28 cellular contexts compared by ENCODE assay signal in genomic region chr6:52985228-52985627, GRCh38. TPM values are rescaled to one million over a fixed set of nuclear protein-coding genes. Genes with fewer than 3 reads are reported as not detected.
DNase-seq lines count a peak whose midpoint lies in the region; ATAC-seq lines count a peak whose summit lies in the region.
"Had no signal": no experiment of that assay in that cellular context is flagged by ENCODE, and none has a peak within 500 bp of the region (broad histone marks: within the 10 kb centered on the region; RNA-seq: fewer than 3 reads in every experiment).

No MANE protein-coding gene starts in this region.

- CTCF ChIA-PET in activated naive CD4-positive, alpha-beta T cell treated with anti-CD3 and anti-CD28 coated beads, Interleukin-2, amount 10 ng/mL, durations not matched to agents 7 days and 5 days (lab: Charles Lee) = interaction anchor here (1.1 kb wide), 1 partner anchor 9 kb away, joined by 4 read pairs; no protein-coding TSS in a partner anchor

- H3K9me3 ChIP-seq in T-helper 17 cell (ENCODE audit: control insufficient read depth, low read length, poor library complexity, severe bottlenecking) (no peaks in the 10 kb centered on the region), MG63 (no peaks in the 10 kb centered on the region)
- H3K9me3 ChIP-seq: BE2C, esophagus muscularis mucosa, left ventricle myocardium inferior, neutrophil, right atrium auricular region, transverse colon had no signal

- DNase-seq in activated naive CD4-positive, alpha-beta T cell treated with anti-CD3 and anti-CD28 coated beads, Interleukin-2, amount 10 ng/mL, durations not matched to agents 7 days and 5 days = no peak
- no peak for DNase-seq in activated naive CD4-positive, alpha-beta T cell treated with Interleukin-2 at 50 U/mL for 16 hours
- DNase-seq in T-helper 17 cell = no peak
- no peak for DNase-seq in central memory CD8-positive, alpha-beta T cell (ENCODE audit: low spot score in 2 of 2)
- DNase-seq in MG63 = no peak
- DNase-seq in LoVo (ENCODE audit: low spot score) = no peak
- DNase-seq: activated T-cell treated with anti-CD3 and anti-CD28 coated beads, Interleukin-2, amount 50 U/mL, for 4 hours; BE2C; caudate nucleus; DMS79; foreskin fibroblast; GDM1; KG1; left ventricle myocardium inferior; MV-4-11; NCI-H1436 treated with DMSO at 0.1 percent for 48 hours; NCI-H226; NCI-H526 treated with DMSO at 0.1 percent for 48 hours; NK-92 treated with Interleukin-12 subunit alpha and Interleukin-12 subunit beta, amount 100 ng/mL, for 24 hours; posterior cingulate gyrus; transverse colon had no signal

- H3K9me3 Mint-ChIP-seq in activated naive CD4-positive, alpha-beta T cell treated with anti-CD3 and anti-CD28 coated beads, Interleukin-2, amount 10 ng/mL, durations not matched to agents 7 days and 5 days = no peaks in the 10 kb centered on the region
- H3K9me3 Mint-ChIP-seq in central memory CD8-positive, alpha-beta T cell = no peaks in the 10 kb centered on the region
- H3K9me3 Mint-ChIP-seq in stimulated activated naive CD8-positive, alpha-beta T cell treated with anti-CD3 and anti-CD28 coated beads, Interleukin-15, Interleukin-2, amounts not matched to agents 100 ng/mL and 50 ng/mL, for 24 hours = no peaks in the 10 kb centered on the region
- H3K9me3 Mint-ChIP-seq: activated T-cell treated with anti-CD3 and anti-CD28 coated beads, Interleukin-2, amount 50 U/mL, for 4 hours; dendritic cell treated with granulocyte-macrophage colony-stimulating factor and Interleukin-4, amounts not matched to agents 40 ng/mL and 50 ng/mL, for 4 days had no signal

- H3K27ac Mint-ChIP-seq in activated naive CD4-positive, alpha-beta T cell treated with anti-CD3 and anti-CD28 coated beads, Interleukin-2, amount 10 ng/mL, durations not matched to agents 7 days and 5 days = peak overlapping the region; percentile 82
- no peak overlapping the region for H3K27ac Mint-ChIP-seq in T-helper 17 cell
- no peak overlapping the region for H3K27ac Mint-ChIP-seq in central memory CD8-positive, alpha-beta T cell (ENCODE audit: low read depth)
- peak overlapping the region; percentile 73 for H3K27ac Mint-ChIP-seq in stimulated activated naive CD8-positive, alpha-beta T cell treated with anti-CD3 and anti-CD28 coated beads, Interleukin-15, Interleukin-2, amounts not matched to agents 100 ng/mL and 50 ng/mL, for 24 hours
- H3K27ac Mint-ChIP-seq: dendritic cell treated with granulocyte-macrophage colony-stimulating factor and Interleukin-4, amounts not matched to agents 40 ng/mL and 50 ng/mL, for 4 days had no signal

- no peak for ATAC-seq in T-helper 17 cell
- ATAC-seq in central memory CD8-positive, alpha-beta T cell (replicated peaks; ENCODE audit: extremely low read depth, poor library complexity, severe bottlenecking) = no peak
- ATAC-seq: HCT116 had no signal

- H3K4me3 Mint-ChIP-seq in activated naive CD4-positive, alpha-beta T cell treated with anti-CD3 and anti-CD28 coated beads, Interleukin-2, amount 10 ng/mL, durations not matched to agents 7 days and 5 days = no peak overlapping the region
- H3K4me3 Mint-ChIP-seq in T-helper 17 cell = peak overlapping the region; percentile 82
- H3K4me3 Mint-ChIP-seq in central memory CD8-positive, alpha-beta T cell = peak overlapping the region; percentile 70
- peak overlapping the region; percentile 71 for H3K4me3 Mint-ChIP-seq in stimulated activated naive CD8-positive, alpha-beta T cell treated with anti-CD3 and anti-CD28 coated beads, Interleukin-15, Interleukin-2, amounts not matched to agents 100 ng/mL and 50 ng/mL, for 24 hours
- H3K4me3 Mint-ChIP-seq: dendritic cell treated with granulocyte-macrophage colony-stimulating factor and Interleukin-4, amounts not matched to agents 40 ng/mL and 50 ng/mL, for 4 days had no signal

- peaks cover 50% of the 10 kb centered on the region for H3K27me3 Mint-ChIP-seq in activated naive CD4-positive, alpha-beta T cell treated with anti-CD3 and anti-CD28 coated beads, Interleukin-2, amount 10 ng/mL, durations not matched to agents 7 days and 5 days
- peaks cover 50% of the 10 kb centered on the region for H3K27me3 Mint-ChIP-seq in T-helper 17 cell
- no peaks in the 10 kb centered on the region for H3K27me3 Mint-ChIP-seq in central memory CD8-positive, alpha-beta T cell
- peaks cover 4% of the 10 kb centered on the region for H3K27me3 Mint-ChIP-seq in stimulated activated naive CD8-positive, alpha-beta T cell treated with anti-CD3 and anti-CD28 coated beads, Interleukin-15, Interleukin-2, amounts not matched to agents 100 ng/mL and 50 ng/mL, for 24 hours

- H3K36me3 Mint-ChIP-seq in activated naive CD4-positive, alpha-beta T cell treated with anti-CD3 and anti-CD28 coated beads, Interleukin-2, amount 10 ng/mL, durations not matched to agents 7 days and 5 days = peaks cover 28% of the 10 kb centered on the region
- peaks cover 3% of the 10 kb centered on the region for H3K36me3 Mint-ChIP-seq in T-helper 17 cell (ENCODE audit: low read depth)
- peaks cover 10% of the 10 kb centered on the region for H3K36me3 Mint-ChIP-seq in central memory CD8-positive, alpha-beta T cell (ENCODE audit: insufficient read depth)
- H3K36me3 Mint-ChIP-seq in stimulated activated naive CD8-positive, alpha-beta T cell treated with anti-CD3 and anti-CD28 coated beads, Interleukin-15, Interleukin-2, amounts not matched to agents 100 ng/mL and 50 ng/mL, for 24 hours (ENCODE audit: low read depth) = peaks cover 29% of the 10 kb centered on the region

- no peaks in the 10 kb centered on the region for H3K27me3 ChIP-seq in MG63
- H3K27me3 ChIP-seq: BE2C, esophagus muscularis mucosa, right atrium auricular region, transverse colon had no signal

- no peak overlapping the region for H3K4me3 ChIP-seq in MG63
- H3K4me3 ChIP-seq: esophagus muscularis mucosa, left ventricle myocardium inferior, right atrium auricular region, smooth muscle cell, transverse colon had no signal

- H3K4me1 Mint-ChIP-seq in activated naive CD4-positive, alpha-beta T cell treated with anti-CD3 and anti-CD28 coated beads, Interleukin-2, amount 10 ng/mL, durations not matched to agents 7 days and 5 days = peaks cover 48% of the 10 kb centered on the region
- peaks cover 34% of the 10 kb centered on the region for H3K4me1 Mint-ChIP-seq in T-helper 17 cell
- peaks cover 39% of the 10 kb centered on the region for H3K4me1 Mint-ChIP-seq in central memory CD8-positive, alpha-beta T cell
- H3K4me1 Mint-ChIP-seq in stimulated activated naive CD8-positive, alpha-beta T cell treated with anti-CD3 and anti-CD28 coated beads, Interleukin-15, Interleukin-2, amounts not matched to agents 100 ng/mL and 50 ng/mL, for 24 hours (ENCODE audit: low read depth) = peaks cover 75% of the 10 kb centered on the region

- no peaks in the 10 kb centered on the region for H3K36me3 ChIP-seq in MG63
- H3K36me3 ChIP-seq: neutrophil, transverse colon had no signal

RNA-seq across cellular contexts. Expression of gene GSTA4, which starts 9.9 kb away (rescaled TPM):
- under 1 TPM; 0.60 to 0.87 TPM for total RNA-seq in T-helper 17 cell
- 15.3 and 28.5 TPM in 2 replicates for total RNA-seq in MG63 (2014; rRNA removed; shearing (Covaris generic); ENCODE audit: low replicate concordance)

Comparison
In these comparisons a context has a peak if more than half of its experiments do, and no peak if none do; other contexts are left out.
1. H3K27ac Mint-ChIP-seq: peak in activated naive CD4-positive, alpha-beta T cell treated with anti-CD3 and anti-CD28 coated beads, Interleukin-2, amount 10 ng/mL, durations not matched to agents 7 days and 5 days (single experiment) and stimulated activated naive CD8-positive, alpha-beta T cell treated with anti-CD3 and anti-CD28 coated beads, Interleukin-15, Interleukin-2, amounts not matched to agents 100 ng/mL and 50 ng/mL, for 24 hours (single experiment); none in T-helper 17 cell (single experiment) and central memory CD8-positive, alpha-beta T cell (single experiment).